ENCODE assay signal across 34 cellular contexts in genomic region chr7:19317461-19317860, GRCh38.
"Had no signal": no experiment of that assay in that cellular context is flagged by ENCODE, and none has a peak within 500 bp of the region (broad histone marks: within the 10 kb centered on the region; RNA-seq: fewer than 3 reads in every experiment).

No MANE protein-coding gene starts in this region.

- H3K4me3 Mint-ChIP-seq: activated naive CD4-positive, alpha-beta T cell treated with anti-CD3 and anti-CD28 coated beads, Interleukin-2, amount 10 ng/mL, durations not matched to agents 7 days and 5 days; activated naive CD8-positive, alpha-beta T cell treated with anti-CD3 and anti-CD28 coated beads, Interleukin-2, amount 10 ng/mL, durations not matched to agents 7 days and 5 days; activated T-cell treated with anti-CD3 and anti-CD28 coated beads, Interleukin-2, amount 50 U/mL, for 24 hours; dendritic cell treated with granulocyte-macrophage colony-stimulating factor and Interleukin-4, amounts not matched to agents 40 ng/mL and 50 ng/mL, for 4 days; memory B cell; naive thymus-derived CD4-positive, alpha-beta T cell; neural crest cell; stimulated activated naive B cell treated with anti-CD40 and anti-IgM and Interleukin-4, amounts not matched to agents 10 μg/mL and 1 μg/mL and 100 μg/mL, for 72 hours had no signal

- H3K9me3 ChIP-seq: esophagus squamous epithelium, pancreas, prostate gland, thyroid gland, upper lobe of left lung had no signal

- H3K36me3 Mint-ChIP-seq: activated naive CD4-positive, alpha-beta T cell treated with anti-CD3 and anti-CD28 coated beads, Interleukin-2, amount 10 ng/mL, durations not matched to agents 7 days and 5 days; activated naive CD8-positive, alpha-beta T cell treated with anti-CD3 and anti-CD28 coated beads, Interleukin-2, amount 10 ng/mL, durations not matched to agents 7 days and 5 days; memory B cell; naive thymus-derived CD4-positive, alpha-beta T cell; stimulated activated naive B cell treated with anti-CD40 and anti-IgM and Interleukin-4, amounts not matched to agents 10 μg/mL and 1 μg/mL and 100 μg/mL, for 72 hours had no signal

- H3K27ac ChIP-seq: epithelial cell of prostate, esophagus squamous epithelium, pancreas, prostate gland, stomach, thyroid gland, upper lobe of left lung, WERI-Rb-1 had no signal

- H3K4me1 ChIP-seq: esophagus squamous epithelium, pancreas, prostate gland, stomach, thyroid gland, upper lobe of left lung had no signal

- H3K36me3 ChIP-seq: esophagus squamous epithelium, pancreas, prostate gland, stomach, thyroid gland, upper lobe of left lung, WERI-Rb-1 had no signal

- H3K27me3 ChIP-seq: esophagus squamous epithelium, pancreas, stomach, thyroid gland, upper lobe of left lung had no signal

- ATAC-seq: activated CD4-positive, CD25-positive, alpha-beta regulatory T cell treated with anti-CD3 and anti-CD28 coated beads, Interleukin-2, amount 50 U/mL, for 24 hours; left colon; naive thymus-derived CD4-positive, alpha-beta T cell; pancreas; sciatic nerve; stimulated activated naive B cell treated with anti-CD40 and anti-IgM and Interleukin-4, amounts not matched to agents 10 μg/mL and 1 μg/mL and 100 μg/mL, for 72 hours had no signal

- DNase-seq: activated CD4-positive, alpha-beta T cell treated with anti-CD3 and anti-CD28 coated beads for 48 hours; activated CD4-positive, alpha-beta T cell treated with anti-CD3 and anti-CD28 coated beads, Interleukin-2, amount 50 U/mL, for 48 hours; activated CD8-positive, alpha-beta memory T cell treated with anti-CD3 and anti-CD28 coated beads, Interleukin-2, amount 50 U/mL, for 48 hours; activated gamma-delta T cell; activated naive CD4-positive, alpha-beta T cell treated with anti-CD3 and anti-CD28 coated beads, Interleukin-2, amount 10 ng/mL, durations not matched to agents 7 days and 5 days; activated naive CD8-positive, alpha-beta T cell treated with anti-CD3 and anti-CD28 coated beads, Interleukin-2, amount 10 ng/mL, durations not matched to agents 7 days and 5 days; activated T-cell treated with anti-CD3 and anti-CD28 coated beads, Interleukin-2, amount 50 U/mL, for 24 hours; amygdala; central memory CD4-positive, alpha-beta T cell; esophagus squamous epithelium; head of caudate nucleus; hippocampal formation; kidney; left colon; midbrain; naive thymus-derived CD4-positive, alpha-beta T cell; nucleus accumbens; pancreas; retina; small intestine; stimulated activated CD4-positive, alpha-beta T cell treated with anti-CD3 and anti-CD28 coated beads, Interleukin-1b, Interleukin-23, amount 100 ng/mL, for 48 hours; stimulated activated CD4-positive, alpha-beta T cell treated with anti-CD3 and anti-CD28 coated beads, Interleukin-4, amount 100 ng/mL, for 4 hours; stimulated activated naive B cell treated with anti-CD40 and anti-IgM and Interleukin-4, amounts not matched to agents 10 μg/mL and 1 μg/mL and 100 μg/mL, for 72 hours; stomach; thyroid gland; upper lobe of left lung; WERI-Rb-1 had no signal

- H3K27me3 Mint-ChIP-seq: activated naive CD4-positive, alpha-beta T cell treated with anti-CD3 and anti-CD28 coated beads, Interleukin-2, amount 10 ng/mL, durations not matched to agents 7 days and 5 days; activated naive CD8-positive, alpha-beta T cell treated with anti-CD3 and anti-CD28 coated beads, Interleukin-2, amount 10 ng/mL, durations not matched to agents 7 days and 5 days; activated T-cell treated with anti-CD3 and anti-CD28 coated beads, Interleukin-2, amount 50 U/mL, for 24 hours; dendritic cell treated with granulocyte-macrophage colony-stimulating factor and Interleukin-4, amounts not matched to agents 40 ng/mL and 50 ng/mL, for 4 days; memory B cell; naive thymus-derived CD4-positive, alpha-beta T cell; stimulated activated naive B cell treated with anti-CD40 and anti-IgM and Interleukin-4, amounts not matched to agents 10 μg/mL and 1 μg/mL and 100 μg/mL, for 72 hours had no signal

- H3K9me3 Mint-ChIP-seq: activated naive CD8-positive, alpha-beta T cell treated with anti-CD3 and anti-CD28 coated beads, Interleukin-2, amount 10 ng/mL, durations not matched to agents 7 days and 5 days; dendritic cell treated with granulocyte-macrophage colony-stimulating factor and Interleukin-4, amounts not matched to agents 40 ng/mL and 50 ng/mL, for 4 days; neural crest cell; stimulated activated naive B cell treated with anti-CD40 and anti-IgM and Interleukin-4, amounts not matched to agents 10 μg/mL and 1 μg/mL and 100 μg/mL, for 72 hours had no signal

- H3K27ac Mint-ChIP-seq: activated naive CD4-positive, alpha-beta T cell treated with anti-CD3 and anti-CD28 coated beads, Interleukin-2, amount 10 ng/mL, durations not matched to agents 7 days and 5 days; activated naive CD8-positive, alpha-beta T cell treated with anti-CD3 and anti-CD28 coated beads, Interleukin-2, amount 10 ng/mL, durations not matched to agents 7 days and 5 days; activated T-cell treated with anti-CD3 and anti-CD28 coated beads, Interleukin-2, amount 50 U/mL, for 24 hours; dendritic cell treated with granulocyte-macrophage colony-stimulating factor and Interleukin-4, amounts not matched to agents 40 ng/mL and 50 ng/mL, for 4 days; memory B cell; naive thymus-derived CD4-positive, alpha-beta T cell; stimulated activated naive B cell treated with anti-CD40 and anti-IgM and Interleukin-4, amounts not matched to agents 10 μg/mL and 1 μg/mL and 100 μg/mL, for 72 hours had no signal

- H3K4me1 Mint-ChIP-seq: activated naive CD4-positive, alpha-beta T cell treated with anti-CD3 and anti-CD28 coated beads, Interleukin-2, amount 10 ng/mL, durations not matched to agents 7 days and 5 days; activated naive CD8-positive, alpha-beta T cell treated with anti-CD3 and anti-CD28 coated beads, Interleukin-2, amount 10 ng/mL, durations not matched to agents 7 days and 5 days; memory B cell; naive thymus-derived CD4-positive, alpha-beta T cell; stimulated activated naive B cell treated with anti-CD40 and anti-IgM and Interleukin-4, amounts not matched to agents 10 μg/mL and 1 μg/mL and 100 μg/mL, for 72 hours had no signal

- H3K4me3 ChIP-seq: esophagus squamous epithelium, pancreas, prostate gland, stomach, thyroid gland, upper lobe of left lung had no signal
